8 cellular contexts compared by ENCODE assay signal in the genomic region with DNA sequence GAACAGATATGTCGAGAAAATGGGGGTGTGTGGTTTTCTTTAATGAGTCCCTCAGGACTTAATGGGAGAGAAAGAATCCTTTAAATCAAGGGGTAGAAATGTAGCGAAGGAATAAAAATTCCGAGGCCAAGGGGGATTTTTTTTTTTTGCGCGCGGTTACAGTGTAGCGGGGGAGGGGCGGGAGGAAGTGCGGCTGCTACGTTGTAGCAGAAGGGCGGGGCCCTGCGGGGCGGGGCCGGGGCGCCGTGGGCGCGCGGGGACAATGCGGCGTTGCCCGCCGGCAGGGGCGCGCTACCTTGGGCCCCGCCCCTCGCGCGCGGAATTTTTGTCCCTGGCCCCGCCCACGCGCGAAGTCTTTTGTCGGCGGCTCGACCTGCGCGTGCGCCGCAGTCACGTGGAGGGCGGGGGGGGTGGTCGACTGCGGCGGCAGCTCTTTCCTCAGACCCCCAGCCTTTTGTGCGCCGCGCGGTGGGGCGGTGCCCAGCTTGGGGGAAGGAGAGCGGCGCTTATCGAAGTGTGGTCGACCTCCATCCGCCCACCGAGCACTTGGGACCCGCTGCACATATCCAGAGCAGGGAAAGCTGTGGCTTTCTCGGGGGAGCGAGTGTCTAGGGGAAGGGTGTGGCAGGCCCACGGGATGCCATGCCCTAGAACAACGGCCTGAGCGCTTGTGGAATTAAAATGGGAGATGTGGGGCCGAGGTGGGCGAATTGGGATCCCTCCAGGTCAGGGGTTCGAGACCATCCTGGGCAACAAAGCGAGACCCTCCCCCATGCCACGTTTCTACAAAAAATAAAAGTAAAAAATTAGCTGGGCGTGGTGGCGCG.
DNase-seq lines count a peak whose midpoint lies in the region; ATAC-seq and TF ChIP-seq lines count a peak whose summit lies in the region.

No MANE protein-coding gene starts in this region.

- peak; percentile 91 for DNase-seq in EH (ENCODE audit: low read depth)
- peak; percentile 89 for DNase-seq in NCI-H345 treated with DMSO at 0.1 percent for 48 hours (lab: John Stamatoyannopoulos, UW; ENCODE audit: unreplicated experiment)
- DNase-seq in activated CD4-positive, CD25-positive, alpha-beta regulatory T cell (lab: John Stamatoyannopoulos, UW) = peak; percentile 94 to 97 (median 94)
- DNase-seq in cardiac fibroblast (ENCODE audit: low read depth in 2 of 2) = peak; percentile 89 to 96
- DNase-seq in islet precursor cell = peak; percentile 89
- peak; percentile 89 to 93 for DNase-seq in stimulated activated CD4-positive, alpha-beta T cell treated with anti-CD3 and anti-CD28 coated beads, Interleukin-12 subunit alpha, Interleukin-12 subunit beta, amount 100 ng/mL, for 24 hours (ENCODE audit: low read depth in 2 of 2)

- ATAC-seq in HG02763 (IDR thresholded peaks at IDR 0.05; ENCODE audit: unreplicated experiment) (peak; percentile 31), GM18873 (IDR thresholded peaks at IDR 0.05; ENCODE audit: low FRiP score, unreplicated experiment) (no peak)

- no peak for TF ChIP-seq CTCF in cardiac fibroblast (IDR thresholded peaks at IDR 0.05; ENCODE audit: low read depth, low read length)

- H3K4me3 ChIP-seq in cardiac fibroblast (replicated peaks in 1 of 2; ENCODE audit: low read depth in 2 of 2, low read length in 2 of 2) = peak overlapping the region; percentile 86 to 95
